Comparison of ENCODE assay signal across 8 cellular contexts in the genomic region with DNA sequence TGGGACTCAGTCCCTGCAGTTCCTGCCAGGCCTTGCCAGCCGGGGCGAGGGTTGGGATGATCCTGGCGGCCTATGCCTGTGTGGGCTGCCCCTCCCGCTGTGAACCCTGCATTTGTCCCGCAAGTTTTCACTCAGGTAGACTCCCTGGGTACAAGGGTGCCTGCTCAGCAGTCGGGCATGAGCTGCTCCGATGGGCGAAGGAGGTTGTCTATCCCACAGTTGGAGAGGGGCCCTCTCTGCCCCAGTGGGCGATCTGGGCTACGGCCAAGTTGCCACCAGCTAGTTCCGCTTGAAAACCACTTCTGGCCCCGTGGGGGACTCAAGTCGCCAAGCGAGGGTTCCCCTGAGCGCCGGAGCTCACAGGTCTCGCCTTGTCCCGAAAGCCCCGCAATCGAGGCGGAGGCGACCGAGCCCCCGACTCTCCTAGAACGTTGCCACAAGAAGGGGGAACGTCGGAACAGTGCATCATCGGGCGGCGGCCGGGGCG. TPM values are rescaled to one million over a fixed set of nuclear protein-coding genes. Genes with fewer than 3 reads are reported as not detected.
A peak's percentile ranks its signal among the peaks of the same experiment; 100 is the strongest.
DNase-seq lines count a peak whose midpoint lies in the region; ATAC-seq, FAIRE-seq and TF ChIP-seq lines count a peak whose summit lies in the region.

No MANE protein-coding gene starts in this region.

- H3K4me1 ChIP-seq in IMR-90 (ENCODE audit: control insufficient read depth, insufficient read depth, low read length): peaks cover 16% of the 10 kb centered on the region
- peaks cover 43% of the 10 kb centered on the region for H3K4me1 ChIP-seq in HepG2 (ENCODE audit: insufficient read depth, low read length)
- peaks cover 29% of the 10 kb centered on the region for H3K4me1 ChIP-seq in testis

- peak overlapping the region; percentile 92 for H3K14ac ChIP-seq in IMR-90 (replicated peaks; ENCODE audit: low read depth, low read length)

- H2BK5ac ChIP-seq in IMR-90 (ENCODE audit: low read depth, low read length, poor library complexity, severe bottlenecking): peak overlapping the region; percentile 78

- peak overlapping the region; percentile 65 for H2BK120ac ChIP-seq in IMR-90 (ENCODE audit: low read depth, low read length)

- no peak for FAIRE-seq in HepG2 (lab: Jason Lieb, UNC)

- in situ Hi-C loops in IMR-90 (cut with MboI; ENCODE audit: low sequenced_read_pairs) (loop anchor here (5.0 kb wide), 1 partner anchor 95 kb away; no protein-coding TSS in a partner anchor), brain microvascular endothelial cell (cut with HindIII; ENCODE audit: low pct_ligation_motif_present, low sequenced_read_pairs) (no loop called here), HepG2 (cut with HindIII; ENCODE audit: extremely low pct_ligation_motif_present, low pct_unique_long_range_greater_than_20kb) (no loop called here)

- H4K8ac ChIP-seq in IMR-90 (ENCODE audit: low read depth in 2 of 2, low read length in 2 of 2): peak overlapping the region; percentile 92 to 93

- H3K9ac ChIP-seq in IMR-90 (ENCODE audit: low read depth, low read length): peak overlapping the region; percentile 78
- peak overlapping the region; percentile 69 for H3K9ac ChIP-seq in HepG2 (ENCODE audit: insufficient read depth, low read depth, low read length)

- no peak overlapping the region for H2BK20ac ChIP-seq in IMR-90 (ENCODE audit: low read depth, low read length)

- H2AK9ac ChIP-seq in IMR-90 (replicated peaks; ENCODE audit: low read depth, low read length, poor library complexity): peak overlapping the region; percentile 95

- WGBS in IMR-90 (ENCODE audit: extremely low coverage in 2 of 2, insufficient read length in 1 of 2), 2 experiments: 4% methylated on average over 10 of the region's 32 CpGs; no CpG with 5 or more reads in 1 of the 2 experiments
- whole genome bisulfite sequencing in HepG2 (ENCODE audit: low lambda C conversion rate): no CpG with 5 or more reads among the region's 32 CpGs
- 4 to 5% methylated on average over 5 to 29 of the region's 32 CpGs for WGBS in testis, 2 donors

- peak overlapping the region; percentile 65 for H3K18ac ChIP-seq in IMR-90 (ENCODE audit: low read depth, low read length)

- no peak for TF ChIP-seq CTCF in AG04450 (IDR thresholded peaks at IDR 0.05; ENCODE audit: low read depth, low read length)
- no peak for TF ChIP-seq CTCF in IMR-90 (conservative IDR thresholded peaks at IDR 0.05; ENCODE audit: low read depth, low read length)
- TF ChIP-seq CTCF in brain microvascular endothelial cell (IDR thresholded peaks at IDR 0.05; ENCODE audit: low read depth, low read length, missing control alignments): no peak
- TF ChIP-seq CTCF in HepG2 (CRISPR knock-in tag; IDR thresholded peaks at IDR 0.05): no peak
- no peak for TF ChIP-seq CTCF in testis (IDR thresholded peaks at IDR 0.05)

- no peak for TF ChIP-seq POLR2A in IMR-90 (IDR thresholded peaks at IDR 0.05; ENCODE audit: low read depth, low read length)
- TF ChIP-seq POLR2A in HepG2 (IDR thresholded peaks at IDR 0.05; ENCODE audit: insufficient read depth in 1 of 2, low read depth in 2 of 2, low read length in 2 of 2): no peak
- TF ChIP-seq POLR2A in testis (IDR thresholded peaks at IDR 0.05): no peak

- H2AFZ ChIP-seq in IMR-90 (replicated peaks; ENCODE audit: low read length, poor library complexity) (peak overlapping the region; percentile 95), HepG2 (ENCODE audit: low read length) (no peak overlapping the region)

- H3K27me3 ChIP-seq in AG04450 (ENCODE audit: control insufficient read depth, insufficient read depth, low read length): no peaks in the 10 kb centered on the region
- H3K27me3 ChIP-seq in IMR-90 (ENCODE audit: control insufficient read depth, insufficient read depth, low read length): no peaks in the 10 kb centered on the region
- H3K27me3 ChIP-seq in brain microvascular endothelial cell (replicated peaks): no peaks in the 10 kb centered on the region
- H3K27me3 ChIP-seq in HepG2 (ENCODE audit: control insufficient read depth in 1 of 2, insufficient read depth in 2 of 2, low read length in 2 of 2): no peaks in the 10 kb centered on the region; a peak in 1 of 5 replicates
- no peaks in the 10 kb centered on the region for H3K27me3 ChIP-seq in testis

- H3K9me3 ChIP-seq in AG04450 (ENCODE audit: control insufficient read depth, insufficient read depth, low read length) (no peaks in the 10 kb centered on the region; the same call in 1 of the 2 replicates), IMR-90 (ENCODE audit: control insufficient read depth, insufficient read depth, low read length) (no peaks in the 10 kb centered on the region), HepG2 (ENCODE audit: low read length) (no peaks in the 10 kb centered on the region), testis (no peaks in the 10 kb centered on the region)

- CTCF ChIA-PET in AG04450 (lab: Charles Lee): interaction anchor here (0.8 to 1.0 kb wide), 2 partner anchors 31 to 114 kb away, joined by 4 to 8 read pairs; a partner anchor contains a TSS
- CTCF ChIA-PET in IMR-90 (lab: Yijun Ruan, JAX): no interaction called here
- CTCF ChIA-PET in HepG2 (lab: Yijun Ruan, JAX; ENCODE audit: low intra/inter-chr PET ratio, low total read pairs): no interaction called here

- H3K56ac ChIP-seq in IMR-90 (ENCODE audit: extremely low read depth, insufficient read depth, low read length): peak overlapping the region; percentile 27; the same call in 1 of the 2 replicates

- dilution Hi-C loops in IMR-90 (cut with HindIII; ENCODE audit: low sequenced_read_pairs, unreplicated experiment): no loop called here

- peaks cover 44% of the 10 kb centered on the region for H4K20me1 ChIP-seq in IMR-90 (ENCODE audit: insufficient read depth, low read length)
- peaks cover 41% of the 10 kb centered on the region for H4K20me1 ChIP-seq in HepG2 (ENCODE audit: insufficient read depth, low read length)

- H3K4me3 ChIP-seq in AG04450 (ENCODE audit: low read depth, low read length) (peak overlapping the region; percentile 63), IMR-90 (ENCODE audit: insufficient read depth, low read depth, low read length) (peak overlapping the region; percentile 61), brain microvascular endothelial cell (ENCODE audit: low read depth, low read length) (peak overlapping the region; percentile 86), HepG2 (replicated peaks in 1 of 3; ENCODE audit: insufficient read depth in 1 of 3, low read depth in 2 of 3, low read length in 3 of 3) (peak overlapping the region; percentile 59 to 92 (median 88); a peak in 5 of 6 replicates), testis (peak overlapping the region; percentile 90)

- ATAC-seq in GM19035 (IDR thresholded peaks at IDR 0.05; ENCODE audit: unreplicated experiment) (peak; percentile 7), IMR-90 (ENCODE audit: low read depth) (peak; percentile 1), HepG2 (peak; percentile 10)

- intact Hi-C loops in IMR-90 (cut with micrococcal nuclease): loop anchor here (5.0 kb wide), 1 partner anchor 770 kb away; no protein-coding TSS in a partner anchor
- intact Hi-C loops in HepG2 (cut with micrococcal nuclease; ENCODE audit: unreplicated experiment): no loop called here
- intact Hi-C loops in testis (cut with DNase I; ENCODE audit: low total_unique reads): no loop called here

- H3K79me1 ChIP-seq in IMR-90 (ENCODE audit: low read depth in 1 of 2, low read length in 2 of 2): peaks cover 22 to 45% of the 10 kb centered on the region in 2 experiments

- H3K79me2 ChIP-seq in HepG2 (ENCODE audit: insufficient read depth, low read length): peaks cover 29% of the 10 kb centered on the region

- 0 out of 2 replicates have a peak, but pooled peaks cover 7% of the 10 kb centered on the region for H3K9me1 ChIP-seq in IMR-90 (ENCODE audit: insufficient read depth, low read length)

- peak overlapping the region; percentile 84 for H4K91ac ChIP-seq in IMR-90 (ENCODE audit: insufficient read depth, low read depth, low read length)

- H3K27ac ChIP-seq in AG04450 (ENCODE audit: low read depth, low read length) (peak overlapping the region; percentile 31), IMR-90 (ENCODE audit: insufficient read depth, low read length) (peak overlapping the region; percentile 75), brain microvascular endothelial cell (no peak overlapping the region), HepG2 (ENCODE audit: extremely low read length, insufficient read depth, low read length) (no peak overlapping the region), testis (peak overlapping the region; percentile 90 to 95)

- no peak for TF ChIP-seq RAD21 in IMR-90 (IDR thresholded peaks at IDR 0.05; ENCODE audit: low read length)
- no peak for TF ChIP-seq RAD21 in HepG2 (CRISPR knock-in tag; IDR thresholded peaks at IDR 0.05)

- H2AK5ac ChIP-seq in IMR-90 (ENCODE audit: low read depth, low read length): peak overlapping the region; percentile 97

- peak overlapping the region; percentile 73 for H3K23ac ChIP-seq in IMR-90 (ENCODE audit: low read depth, low read length)

- POLR2A ChIA-PET in AG04450 (lab: Yijun Ruan, JAX) (interaction anchor here (0.6 to 4.8 kb wide), 9 partner anchors 12 to 143 kb away, joined by 4 to 57 read pairs (median 9); a partner anchor contains a TSS), IMR-90 (lab: Charles Lee; ENCODE audit: unreplicated experiment) (interaction anchor here (0.6 to 1.9 kb wide), 4 partner anchors 14 to 309 kb away, joined by 3 to 10 read pairs (median 4); a partner anchor contains a TSS), HepG2 (lab: Yijun Ruan, JAX) (interaction anchor here (0.9 to 6.0 kb wide), 12 partner anchors 10 to 178 kb away, joined by 3 to 132 read pairs (median 6); a partner anchor contains a TSS)

- 0 out of 3 replicates have a peak overlapping the region, but pooled peaks have one; percentile 50 for H2BK15ac ChIP-seq in IMR-90 (ENCODE audit: low read depth, low read length)

- no peak for DNase-seq in AG04450 (ENCODE audit: low read depth, low spot score)
- DNase-seq in IMR-90: no peak
- peak; percentile 3 for DNase-seq in brain microvascular endothelial cell
- DNase-seq in HepG2 (ENCODE audit: low spot score): no peak
- no peak for DNase-seq in testis
- DNase-seq in iPS-NIHi7 (ENCODE audit: extremely low spot score): no peak
- no peak for DNase-seq in DMS114 treated with DMSO at 0.1 percent for 48 hours (lab: John Stamatoyannopoulos, UW; ENCODE audit: unreplicated experiment)

- peak overlapping the region; percentile 92 for H4K5ac ChIP-seq in IMR-90 (ENCODE audit: low read depth, low read length)

- TF ChIP-seq EP300 in HepG2 (IDR thresholded peaks at IDR 0.05; ENCODE audit: low read depth in 2 of 2, low read length in 2 of 2) (no peak), HepG2 (CRISPR knock-in tag; IDR thresholded peaks at IDR 0.05; ENCODE audit: borderline replicate concordance) (no peak)

- H3K4me2 ChIP-seq in IMR-90 (ENCODE audit: low read depth, low read length) (peak overlapping the region; percentile 95), HepG2 (ENCODE audit: low read depth, low read length) (peak overlapping the region; percentile 98)

- no TSS peak for BruUV-seq in IMR-90 (replicated peaks; lab: Mats Ljungman, UMichigan)
- BruUV-seq in HepG2 (replicated peaks; lab: Mats Ljungman, UMichigan): no TSS peak

- H3K4ac ChIP-seq in IMR-90 (ENCODE audit: low read depth, low read length): peak overlapping the region; percentile 95

- H3K36me3 ChIP-seq in IMR-90 (ENCODE audit: control insufficient read depth, insufficient read depth, low read length) (peaks cover 56% of the 10 kb centered on the region), brain microvascular endothelial cell (replicated peaks) (peaks cover 49% of the 10 kb centered on the region), HepG2 (replicated peaks in 1 of 2; ENCODE audit: control insufficient read depth in 1 of 2, insufficient read depth in 2 of 2, low read length in 2 of 2) (peaks cover 18 to 39% of the 10 kb centered on the region in 2 experiments), testis (ENCODE audit: low read depth, missing control alignments) (no peaks in the 10 kb centered on the region)

RNA-seq across cellular contexts. Expression of a gene that starts 0.4 kb away (rescaled TPM):
- polyA plus RNA-seq in AG04450 (2011; rRNA removed): 1,246 and 1,347 TPM in 2 replicates
- polyA minus RNA-seq in AG04450 (2011; rRNA and poly(A)+ RNA removed): 1,095 and 1,324 TPM in 2 replicates
- 1,842 and 2,176 TPM in 2 replicates for total RNA-seq in IMR-90 (2012; rRNA removed)
- 1,995 and 2,214 TPM in 2 replicates for polyA plus RNA-seq in IMR-90 (2012; rRNA removed)
- 1,900 and 1,916 TPM in 2 replicates for polyA plus RNA-seq in IMR-90 (2012; cell fraction: cytosol; rRNA removed)
- polyA plus RNA-seq in IMR-90 (2012; cell fraction: nucleus; rRNA removed; ENCODE audit: low replicate concordance): 853 and 906 TPM in 2 replicates
- total RNA-seq in HepG2 (2016; rRNA removed; fragmentation: Illumina TruSeq; extraction: Trizol): 945 and 1,237 TPM in 2 replicates
- total RNA-seq in HepG2 (2016; cell fraction: cytosol; rRNA removed; fragmentation: Illumina TruSeq; extraction: Trizol; ENCODE audit: low read depth): 140 and 155 TPM in 2 replicates
- total RNA-seq in HepG2 (2016; cell fraction: insoluble cytoplasmic fraction; rRNA removed; fragmentation: Illumina TruSeq; extraction: Trizol): 973 and 1,308 TPM in 2 replicates
- total RNA-seq in HepG2 (2016; cell fraction: membrane; rRNA removed; fragmentation: Illumina TruSeq; extraction: Trizol): 225 and 227 TPM in 2 replicates
- 304 and 321 TPM in 2 replicates for total RNA-seq in HepG2 (2016; cell fraction: nucleus; rRNA removed; fragmentation: Illumina TruSeq; extraction: Trizol)
- polyA plus RNA-seq in HepG2 (2011; rRNA removed): 2,303 and 2,535 TPM in 2 replicates
- 2,411 and 2,863 TPM in 2 replicates for polyA plus RNA-seq in HepG2 (2011; cell fraction: cytosol; rRNA removed)
- 791 and 898 TPM in 2 replicates for polyA plus RNA-seq in HepG2 (2011; cell fraction: nucleus; rRNA removed)
- 761 and 831 TPM in 2 replicates for polyA plus RNA-seq in HepG2 (2012)
- polyA plus RNA-seq in HepG2 (2016; cell fraction: cytosol; fragmentation: Illumina TruSeq; extraction: Trizol; ENCODE audit: low read depth): 144 and 145 TPM in 2 replicates
- 1,111 and 1,213 TPM in 2 replicates for polyA plus RNA-seq in HepG2 (2016; cell fraction: insoluble cytoplasmic fraction; fragmentation: Illumina TruSeq; extraction: Trizol; ENCODE audit: low read depth)
- polyA plus RNA-seq in HepG2 (2016; cell fraction: membrane; fragmentation: Illumina TruSeq; extraction: Trizol; ENCODE audit: low read depth): 192 and 205 TPM in 2 replicates
- 439 and 458 TPM in 2 replicates for polyA plus RNA-seq in HepG2 (2016; cell fraction: nucleus; fragmentation: Illumina TruSeq; extraction: Trizol; ENCODE audit: insufficient read depth, low read depth)
- polyA minus RNA-seq in HepG2 (2011; rRNA and poly(A)+ RNA removed; ENCODE audit: low replicate concordance): 3,388 and 3,474 TPM in 2 replicates
- polyA minus RNA-seq in HepG2 (2011; cell fraction: cytosol; rRNA and poly(A)+ RNA removed): 607 and 618 TPM in 2 replicates
- polyA minus RNA-seq in HepG2 (2011; cell fraction: nucleus; rRNA and poly(A)+ RNA removed): 242 and 287 TPM in 2 replicates
- total RNA-seq in testis: 100 to 1,000 TPM; 347 to 356 TPM
- polyA plus RNA-seq in testis (ENCODE audit: insufficient read depth, low read depth, low replicate concordance): 544 TPM

RNA-seq across cellular contexts. Expression of a gene that starts 6.1 kb away (rescaled TPM):
- polyA plus RNA-seq in AG04450 (2011; rRNA removed) (2.6 and 3.7 TPM in 2 replicates), IMR-90 (2012; rRNA removed) (4.1 and 4.3 TPM in 2 replicates), HepG2 (2011; rRNA removed) (1.9 and 2.0 TPM in 2 replicates), testis (ENCODE audit: insufficient read depth, low read depth, low replicate concordance) (21.3 TPM)
- polyA minus RNA-seq in AG04450 (2011; rRNA and poly(A)+ RNA removed): 2.1 and 2.3 TPM in 2 replicates
- total RNA-seq in IMR-90 (2012; rRNA removed) (1.1 and 1.3 TPM in 2 replicates), HepG2 (2016; rRNA removed; fragmentation: Illumina TruSeq; extraction: Trizol) (4.0 and 6.2 TPM in 2 replicates), testis (10 to 100 TPM; 11.6 to 22.0 TPM)
- 3.5 and 5.0 TPM in 2 replicates for polyA plus RNA-seq in IMR-90 (2012; cell fraction: cytosol; rRNA removed)
- 3.4 and 6.9 TPM in 2 replicates for polyA plus RNA-seq in IMR-90 (2012; cell fraction: nucleus; rRNA removed; ENCODE audit: low replicate concordance)
- 2.5 and 2.9 TPM in 2 replicates for total RNA-seq in HepG2 (2016; cell fraction: cytosol; rRNA removed; fragmentation: Illumina TruSeq; extraction: Trizol; ENCODE audit: low read depth)
- total RNA-seq in HepG2 (2016; cell fraction: insoluble cytoplasmic fraction; rRNA removed; fragmentation: Illumina TruSeq; extraction: Trizol): 4.0 and 5.3 TPM in 2 replicates
- total RNA-seq in HepG2 (2016; cell fraction: membrane; rRNA removed; fragmentation: Illumina TruSeq; extraction: Trizol): 3.2 and 4.9 TPM in 2 replicates
- 4.0 and 4.3 TPM in 2 replicates for total RNA-seq in HepG2 (2016; cell fraction: nucleus; rRNA removed; fragmentation: Illumina TruSeq; extraction: Trizol)
- polyA plus RNA-seq in HepG2 (2011; cell fraction: cytosol; rRNA removed): 1.8 and 2.4 TPM in 2 replicates
- polyA plus RNA-seq in HepG2 (2011; cell fraction: nucleus; rRNA removed): 2.1 and 2.8 TPM in 2 replicates
- 1.7 and 2.0 TPM in 2 replicates for polyA plus RNA-seq in HepG2 (2012)
- 2.0 and 2.2 TPM in 2 replicates for polyA plus RNA-seq in HepG2 (2016; cell fraction: cytosol; fragmentation: Illumina TruSeq; extraction: Trizol; ENCODE audit: low read depth)
- polyA plus RNA-seq in HepG2 (2016; cell fraction: insoluble cytoplasmic fraction; fragmentation: Illumina TruSeq; extraction: Trizol; ENCODE audit: low read depth): 4.2 and 5.3 TPM in 2 replicates
- polyA plus RNA-seq in HepG2 (2016; cell fraction: membrane; fragmentation: Illumina TruSeq; extraction: Trizol; ENCODE audit: low read depth): 2.5 and 2.9 TPM in 2 replicates
- 7.1 and 7.6 TPM in 2 replicates for polyA plus RNA-seq in HepG2 (2016; cell fraction: nucleus; fragmentation: Illumina TruSeq; extraction: Trizol; ENCODE audit: insufficient read depth, low read depth)
- 2.3 and 4.3 TPM in 2 replicates for polyA minus RNA-seq in HepG2 (2011; rRNA and poly(A)+ RNA removed; ENCODE audit: low replicate concordance)
- 0.97 TPM in 1 of 2 replicates, not detected in the other for polyA minus RNA-seq in HepG2 (2011; cell fraction: cytosol; rRNA and poly(A)+ RNA removed)
- 1.7 and 4.4 TPM in 2 replicates for polyA minus RNA-seq in HepG2 (2011; cell fraction: nucleus; rRNA and poly(A)+ RNA removed)

RNA-seq across cellular contexts. Expression of a gene that starts 15.0 kb away (rescaled TPM):
- polyA plus RNA-seq in AG04450 (2011; rRNA removed) (47.1 and 54.8 TPM in 2 replicates), IMR-90 (2012; rRNA removed) (67.7 and 69.7 TPM in 2 replicates), HepG2 (2011; rRNA removed) (39.6 and 42.8 TPM in 2 replicates), testis (ENCODE audit: insufficient read depth, low read depth, low replicate concordance) (154 TPM)
- polyA minus RNA-seq in AG04450 (2011; rRNA and poly(A)+ RNA removed): 96.2 and 123 TPM in 2 replicates
- total RNA-seq in IMR-90 (2012; rRNA removed) (119 and 125 TPM in 2 replicates), HepG2 (2016; rRNA removed; fragmentation: Illumina TruSeq; extraction: Trizol) (53.4 and 56.0 TPM in 2 replicates), testis (10 to 100 TPM; 96.1 to 97.5 TPM)
- 55.4 and 73.2 TPM in 2 replicates for polyA plus RNA-seq in IMR-90 (2012; cell fraction: cytosol; rRNA removed)
- 85.6 and 170 TPM in 2 replicates for polyA plus RNA-seq in IMR-90 (2012; cell fraction: nucleus; rRNA removed; ENCODE audit: low replicate concordance)
- 5.2 and 5.4 TPM in 2 replicates for total RNA-seq in HepG2 (2016; cell fraction: cytosol; rRNA removed; fragmentation: Illumina TruSeq; extraction: Trizol; ENCODE audit: low read depth)
- total RNA-seq in HepG2 (2016; cell fraction: insoluble cytoplasmic fraction; rRNA removed; fragmentation: Illumina TruSeq; extraction: Trizol): 45.2 and 58.2 TPM in 2 replicates
- 10.8 and 12.8 TPM in 2 replicates for total RNA-seq in HepG2 (2016; cell fraction: membrane; rRNA removed; fragmentation: Illumina TruSeq; extraction: Trizol)
- total RNA-seq in HepG2 (2016; cell fraction: nucleus; rRNA removed; fragmentation: Illumina TruSeq; extraction: Trizol): 32.6 and 33.8 TPM in 2 replicates
- 27.0 and 32.1 TPM in 2 replicates for polyA plus RNA-seq in HepG2 (2011; cell fraction: cytosol; rRNA removed)
- polyA plus RNA-seq in HepG2 (2011; cell fraction: nucleus; rRNA removed): 68.8 and 89.3 TPM in 2 replicates
- polyA plus RNA-seq in HepG2 (2012): 27.9 and 33.1 TPM in 2 replicates
- 4.2 and 4.5 TPM in 2 replicates for polyA plus RNA-seq in HepG2 (2016; cell fraction: cytosol; fragmentation: Illumina TruSeq; extraction: Trizol; ENCODE audit: low read depth)
- 34.9 and 45.9 TPM in 2 replicates for polyA plus RNA-seq in HepG2 (2016; cell fraction: insoluble cytoplasmic fraction; fragmentation: Illumina TruSeq; extraction: Trizol; ENCODE audit: low read depth)
- 7.6 and 9.6 TPM in 2 replicates for polyA plus RNA-seq in HepG2 (2016; cell fraction: membrane; fragmentation: Illumina TruSeq; extraction: Trizol; ENCODE audit: low read depth)
- 58.8 and 61.0 TPM in 2 replicates for polyA plus RNA-seq in HepG2 (2016; cell fraction: nucleus; fragmentation: Illumina TruSeq; extraction: Trizol; ENCODE audit: insufficient read depth, low read depth)
- polyA minus RNA-seq in HepG2 (2011; rRNA and poly(A)+ RNA removed; ENCODE audit: low replicate concordance): 91.2 and 159 TPM in 2 replicates
- polyA minus RNA-seq in HepG2 (2011; cell fraction: cytosol; rRNA and poly(A)+ RNA removed): 29.6 and 30.0 TPM in 2 replicates
- polyA minus RNA-seq in HepG2 (2011; cell fraction: nucleus; rRNA and poly(A)+ RNA removed): 21.5 and 25.2 TPM in 2 replicates

RNA-seq across cellular contexts. Expression of a gene that starts 15.9 kb away (rescaled TPM):
- polyA plus RNA-seq in AG04450 (2011; rRNA removed): 11.6 and 12.5 TPM in 2 replicates
- 8.0 and 8.7 TPM in 2 replicates for polyA minus RNA-seq in AG04450 (2011; rRNA and poly(A)+ RNA removed)
- total RNA-seq in IMR-90 (2012; rRNA removed): 23.5 and 30.3 TPM in 2 replicates
- 61.0 and 67.5 TPM in 2 replicates for polyA plus RNA-seq in IMR-90 (2012; rRNA removed)
- polyA plus RNA-seq in IMR-90 (2012; cell fraction: cytosol; rRNA removed): 15.5 and 31.8 TPM in 2 replicates
- polyA plus RNA-seq in IMR-90 (2012; cell fraction: nucleus; rRNA removed; ENCODE audit: low replicate concordance): 41.3 and 52.2 TPM in 2 replicates
- total RNA-seq in HepG2 (2016; rRNA removed; fragmentation: Illumina TruSeq; extraction: Trizol): 51.9 and 56.5 TPM in 2 replicates
- total RNA-seq in HepG2 (2016; cell fraction: cytosol; rRNA removed; fragmentation: Illumina TruSeq; extraction: Trizol; ENCODE audit: low read depth): 18.2 and 19.1 TPM in 2 replicates
- 50.0 and 55.6 TPM in 2 replicates for total RNA-seq in HepG2 (2016; cell fraction: insoluble cytoplasmic fraction; rRNA removed; fragmentation: Illumina TruSeq; extraction: Trizol)
- total RNA-seq in HepG2 (2016; cell fraction: membrane; rRNA removed; fragmentation: Illumina TruSeq; extraction: Trizol): 20.4 and 21.6 TPM in 2 replicates
- 31.7 and 43.0 TPM in 2 replicates for total RNA-seq in HepG2 (2016; cell fraction: nucleus; rRNA removed; fragmentation: Illumina TruSeq; extraction: Trizol)
- 21.8 and 32.7 TPM in 2 replicates for polyA plus RNA-seq in HepG2 (2011; rRNA removed)
- 13.5 and 33.7 TPM in 2 replicates for polyA plus RNA-seq in HepG2 (2011; cell fraction: cytosol; rRNA removed)
- 64.2 and 90.2 TPM in 2 replicates for polyA plus RNA-seq in HepG2 (2011; cell fraction: nucleus; rRNA removed)
- polyA plus RNA-seq in HepG2 (2012): 11.7 and 21.3 TPM in 2 replicates
- polyA plus RNA-seq in HepG2 (2016; cell fraction: cytosol; fragmentation: Illumina TruSeq; extraction: Trizol; ENCODE audit: low read depth): 16.4 and 16.7 TPM in 2 replicates
- 57.9 and 60.0 TPM in 2 replicates for polyA plus RNA-seq in HepG2 (2016; cell fraction: insoluble cytoplasmic fraction; fragmentation: Illumina TruSeq; extraction: Trizol; ENCODE audit: low read depth)
- 15.5 and 16.6 TPM in 2 replicates for polyA plus RNA-seq in HepG2 (2016; cell fraction: membrane; fragmentation: Illumina TruSeq; extraction: Trizol; ENCODE audit: low read depth)
- 101 and 114 TPM in 2 replicates for polyA plus RNA-seq in HepG2 (2016; cell fraction: nucleus; fragmentation: Illumina TruSeq; extraction: Trizol; ENCODE audit: insufficient read depth, low read depth)
- polyA minus RNA-seq in HepG2 (2011; rRNA and poly(A)+ RNA removed; ENCODE audit: low replicate concordance): 37.9 and 93.4 TPM in 2 replicates
- 13.8 and 22.5 TPM in 2 replicates for polyA minus RNA-seq in HepG2 (2011; cell fraction: cytosol; rRNA and poly(A)+ RNA removed)
- polyA minus RNA-seq in HepG2 (2011; cell fraction: nucleus; rRNA and poly(A)+ RNA removed): 19.8 and 31.5 TPM in 2 replicates
- 10 to 100 TPM; 27.5 to 43.5 TPM for total RNA-seq in testis
- polyA plus RNA-seq in testis (ENCODE audit: insufficient read depth, low read depth, low replicate concordance): 81.7 TPM

RNA-seq across cellular contexts. Expression of a gene that starts 26.2 kb away (rescaled TPM):
- polyA plus RNA-seq in AG04450 (2011; rRNA removed) (3.4 and 3.6 TPM in 2 replicates), IMR-90 (2012; rRNA removed) (20.5 and 20.7 TPM in 2 replicates), HepG2 (2011; rRNA removed) (3.6 and 3.8 TPM in 2 replicates), testis (ENCODE audit: insufficient read depth, low read depth, low replicate concordance) (1.6 TPM)
- polyA minus RNA-seq in AG04450 (2011; rRNA and poly(A)+ RNA removed): 3.8 and 4.4 TPM in 2 replicates
- total RNA-seq in IMR-90 (2012; rRNA removed) (0.56 and 0.72 TPM in 2 replicates), HepG2 (2016; rRNA removed; fragmentation: Illumina TruSeq; extraction: Trizol) (0.17 and 1.3 TPM in 2 replicates), testis (1 to 10 TPM; 4.8 to 5.0 TPM)
- polyA plus RNA-seq in IMR-90 (2012; cell fraction: cytosol; rRNA removed): 6.0 and 6.9 TPM in 2 replicates
- polyA plus RNA-seq in IMR-90 (2012; cell fraction: nucleus; rRNA removed; ENCODE audit: low replicate concordance): 166 and 303 TPM in 2 replicates
- 0.26 and 0.30 TPM in 2 replicates for total RNA-seq in HepG2 (2016; cell fraction: cytosol; rRNA removed; fragmentation: Illumina TruSeq; extraction: Trizol; ENCODE audit: low read depth)
- total RNA-seq in HepG2 (2016; cell fraction: insoluble cytoplasmic fraction; rRNA removed; fragmentation: Illumina TruSeq; extraction: Trizol): 0.15 and 0.84 TPM in 2 replicates
- 0.14 and 0.46 TPM in 2 replicates for total RNA-seq in HepG2 (2016; cell fraction: membrane; rRNA removed; fragmentation: Illumina TruSeq; extraction: Trizol)
- 0.84 and 2.6 TPM in 2 replicates for total RNA-seq in HepG2 (2016; cell fraction: nucleus; rRNA removed; fragmentation: Illumina TruSeq; extraction: Trizol)
- 0.58 and 1.0 TPM in 2 replicates for polyA plus RNA-seq in HepG2 (2011; cell fraction: cytosol; rRNA removed)
- 31.0 and 48.1 TPM in 2 replicates for polyA plus RNA-seq in HepG2 (2011; cell fraction: nucleus; rRNA removed)
- 1.9 and 2.1 TPM in 2 replicates for polyA plus RNA-seq in HepG2 (2012)
- polyA plus RNA-seq in HepG2 (2016; cell fraction: cytosol; fragmentation: Illumina TruSeq; extraction: Trizol; ENCODE audit: low read depth): 0.17 and 0.24 TPM in 2 replicates
- polyA plus RNA-seq in HepG2 (2016; cell fraction: insoluble cytoplasmic fraction; fragmentation: Illumina TruSeq; extraction: Trizol; ENCODE audit: low read depth): 0.56 and 0.57 TPM in 2 replicates
- 0.18 and 0.34 TPM in 2 replicates for polyA plus RNA-seq in HepG2 (2016; cell fraction: membrane; fragmentation: Illumina TruSeq; extraction: Trizol; ENCODE audit: low read depth)
- 9.0 and 13.6 TPM in 2 replicates for polyA plus RNA-seq in HepG2 (2016; cell fraction: nucleus; fragmentation: Illumina TruSeq; extraction: Trizol; ENCODE audit: insufficient read depth, low read depth)
- 0.07 and 2.9 TPM in 2 replicates for polyA minus RNA-seq in HepG2 (2011; rRNA and poly(A)+ RNA removed; ENCODE audit: low replicate concordance)
- not detected in 2 replicates for polyA minus RNA-seq in HepG2 (2011; cell fraction: cytosol; rRNA and poly(A)+ RNA removed)
- 8.1 and 8.2 TPM in 2 replicates for polyA minus RNA-seq in HepG2 (2011; cell fraction: nucleus; rRNA and poly(A)+ RNA removed)

Comparison
In these comparisons a context has a peak if more than half of its experiments do, and no peak if none do; other contexts are left out.
1. H3K27ac ChIP-seq: peak in AG04450 (single experiment), IMR-90 (single experiment) and testis (2 of 2); none in brain microvascular endothelial cell (single experiment) and HepG2 (single experiment).
2. Peak in every context shown above with its lines, with median percentiles within 50 percentile points of each other: H3K4me3 ChIP-seq and ATAC-seq.